In the genomic region with DNA sequence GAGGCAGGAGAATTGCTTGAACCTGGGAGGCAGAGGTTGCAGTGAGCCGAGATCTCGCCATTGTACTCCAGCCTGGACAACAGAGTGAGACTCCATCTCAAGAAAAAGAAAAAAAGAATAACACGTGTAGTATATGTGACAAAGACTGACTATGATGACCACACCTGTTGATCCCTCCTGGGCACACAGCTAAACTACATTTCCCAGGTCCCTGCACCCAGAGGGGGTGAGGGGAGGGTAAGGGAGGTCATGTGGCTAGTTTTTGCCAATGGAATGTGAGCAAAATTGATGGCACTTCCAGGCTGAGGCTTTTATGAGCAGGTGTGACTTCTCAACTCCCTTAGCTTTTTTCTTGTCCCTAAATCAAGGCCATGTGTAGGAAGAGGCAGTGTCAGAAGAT, we compare ENCODE assay signal across 27 cellular contexts. TPM values are rescaled to one million over a fixed set of nuclear protein-coding genes. Genes with fewer than 3 reads are reported as not detected.
"Had no signal": no experiment of that assay in that cellular context is flagged by ENCODE, and none has a peak within 500 bp of the region (broad histone marks: within the 10 kb centered on the region; RNA-seq: fewer than 3 reads in every experiment).

No MANE protein-coding gene starts in this region.

- H3K9me3 ChIP-seq: right lobe of liver, stomach, suprapubic skin had no signal

- H3K4me3 ChIP-seq: right lobe of liver, smooth muscle cell, stomach, suprapubic skin, tibial nerve had no signal

- FAIRE-seq: colon, endothelial cell of umbilical vein, urothelium cell line had no signal

- H3K4me1 Mint-ChIP-seq: brain; neural crest cell; stimulated activated memory B cell treated with anti-CD40 and anti-IgM and Interleukin-4, amounts not matched to agents 10 μg/mL and 1 μg/mL and 100 μg/mL, for 72 hours had no signal

- H3K27ac Mint-ChIP-seq: activated CD4-positive, alpha-beta T cell treated with anti-CD3 and anti-CD28 coated beads, Interleukin-2, amount 10 ng/mL, durations not matched to agents 7 days and 5 days; activated T-helper 1 cell treated with anti-CD3 and anti-CD28 coated beads, Interleukin-12 subunit alpha, Interleukin-12 subunit beta, Interleukin-2, Interleukin-4 antibody, amounts not matched to agents 30 ng/mL and 10 ng/mL and 1 ng/mL, durations not matched to agents 14 hours and 24 hours and 36 hours; brain; stimulated activated memory B cell treated with anti-CD40 and anti-IgM and Interleukin-4, amounts not matched to agents 10 μg/mL and 1 μg/mL and 100 μg/mL, for 72 hours had no signal

- H3K27ac ChIP-seq: right lobe of liver, stomach, suprapubic skin, tibial nerve, VCaP had no signal

- ATAC-seq: activated naive CD4-positive, alpha-beta T cell treated with anti-CD3 and anti-CD28 coated beads, Interleukin-2, amount 50 U/mL, for 72 hours; esophagus mucosa; naive thymus-derived CD4-positive, alpha-beta T cell; right lobe of liver; stimulated activated memory B cell treated with anti-CD40 and anti-IgM and Interleukin-4, amounts not matched to agents 10 μg/mL and 1 μg/mL and 100 μg/mL, for 72 hours had no signal

- H3K27me3 Mint-ChIP-seq: activated CD4-positive, alpha-beta T cell treated with anti-CD3 and anti-CD28 coated beads, Interleukin-2, amount 10 ng/mL, durations not matched to agents 7 days and 5 days; naive thymus-derived CD4-positive, alpha-beta T cell; stimulated activated memory B cell treated with anti-CD40 and anti-IgM and Interleukin-4, amounts not matched to agents 10 μg/mL and 1 μg/mL and 100 μg/mL, for 72 hours had no signal

- H3K27me3 ChIP-seq: right lobe of liver, stomach, suprapubic skin, tibial nerve had no signal

- H3K4me3 Mint-ChIP-seq: activated CD4-positive, alpha-beta T cell treated with anti-CD3 and anti-CD28 coated beads, Interleukin-2, amount 10 ng/mL, durations not matched to agents 7 days and 5 days; activated T-helper 1 cell treated with anti-CD3 and anti-CD28 coated beads, Interleukin-12 subunit alpha, Interleukin-12 subunit beta, Interleukin-2, Interleukin-4 antibody, amounts not matched to agents 30 ng/mL and 10 ng/mL and 1 ng/mL, durations not matched to agents 14 hours and 24 hours and 36 hours; brain; naive thymus-derived CD4-positive, alpha-beta T cell; neural crest cell; stimulated activated memory B cell treated with anti-CD40 and anti-IgM and Interleukin-4, amounts not matched to agents 10 μg/mL and 1 μg/mL and 100 μg/mL, for 72 hours had no signal

- H3K36me3 ChIP-seq: right lobe of liver, suprapubic skin, tibial nerve had no signal

- H3K36me3 Mint-ChIP-seq: brain had no signal

- H3K4me1 ChIP-seq: stomach, tibial nerve had no signal

- H3K9me3 Mint-ChIP-seq: activated CD4-positive, alpha-beta T cell treated with anti-CD3 and anti-CD28 coated beads, Interleukin-2, amount 10 ng/mL, durations not matched to agents 7 days and 5 days; activated naive CD4-positive, alpha-beta T cell treated with anti-CD3 and anti-CD28 coated beads, Interleukin-2, amount 50 U/mL, for 72 hours; activated T-helper 1 cell treated with anti-CD3 and anti-CD28 coated beads, Interleukin-12 subunit alpha, Interleukin-12 subunit beta, Interleukin-2, Interleukin-4 antibody, amounts not matched to agents 30 ng/mL and 10 ng/mL and 1 ng/mL, durations not matched to agents 14 hours and 24 hours and 36 hours; naive thymus-derived CD4-positive, alpha-beta T cell; stimulated activated memory B cell treated with anti-CD40 and anti-IgM and Interleukin-4, amounts not matched to agents 10 μg/mL and 1 μg/mL and 100 μg/mL, for 72 hours had no signal

- DNase-seq: activated CD4-positive, alpha-beta T cell treated with anti-CD3 and anti-CD28 coated beads, Interleukin-2, amount 10 ng/mL, durations not matched to agents 7 days and 5 days; activated CD4-positive, CD25-positive, alpha-beta regulatory T cell treated with anti-CD3 and anti-CD28 coated beads, Interleukin-2, amount 50 U/mL, for 72 hours; activated gamma-delta T cell; aorta; caudate nucleus; effector memory CD4-positive, alpha-beta T cell; foreskin melanocyte; mesenchymal stem cell; naive thymus-derived CD4-positive, alpha-beta T cell; occipital lobe; stimulated activated CD4-positive, alpha-beta T cell treated with anti-CD3 and anti-CD28 coated beads, Interleukin-15, amount 100 ng/mL, for 24 hours; stomach; T-helper 2 cell had no signal

RNA-seq across cellular contexts. Expression of a gene that starts 58.2 kb away (rescaled TPM):
- polyA plus RNA-seq: smooth muscle cell had no signal
